Comparison of ENCODE assay signal across 26 cellular contexts in the genomic region with DNA sequence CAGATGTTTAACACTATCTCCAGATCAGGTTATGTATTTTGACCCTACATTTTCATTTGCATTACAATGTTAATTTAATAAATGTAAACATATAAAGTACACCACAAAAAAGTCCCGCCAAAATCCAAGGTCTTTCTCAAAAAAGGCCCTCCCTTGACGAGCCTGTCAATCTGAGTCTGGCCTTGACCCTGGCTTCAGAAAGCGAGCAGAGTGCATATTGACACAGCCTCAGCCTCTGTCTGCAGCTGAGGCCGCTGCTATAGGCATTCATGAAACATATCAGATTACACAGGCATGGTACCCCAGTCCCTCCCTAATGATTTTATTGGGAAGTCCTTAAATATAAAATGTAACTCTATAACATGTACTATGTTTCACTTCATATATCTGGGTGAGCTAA. TPM values are rescaled to one million over a fixed set of nuclear protein-coding genes. Genes with fewer than 3 reads are reported as not detected.
DNase-seq lines count a peak whose midpoint lies in the region; ATAC-seq and TF ChIP-seq lines count a peak whose summit lies in the region.
"Had no signal": no experiment of that assay in that cellular context is flagged by ENCODE, and none has a peak within 500 bp of the region (broad histone marks: within the 10 kb centered on the region; RNA-seq: fewer than 3 reads in every experiment).

No MANE protein-coding gene starts in this region.

- peak overlapping the region; percentile 25; the same call in 1 of the 2 replicates for H3K27ac ChIP-seq in 22Rv1
- peak overlapping the region; percentile 18 for H3K27ac ChIP-seq in KOPT-K1 (ENCODE audit: low read depth, low read length, poor library complexity, severe bottlenecking)
- H3K27ac ChIP-seq: brain microvascular endothelial cell, colonic mucosa, testis had no signal

- H3K4me1 Mint-ChIP-seq in immature natural killer cell, result peaks cover 60 to 83% of the 10 kb centered on the region in 2 donors

- no peak for TF ChIP-seq CTCF in 22Rv1 (IDR thresholded peaks at IDR 0.05)

- H3K9me3 Mint-ChIP-seq in immature natural killer cell, result no peaks in the 10 kb centered on the region
- H3K9me3 Mint-ChIP-seq: activated CD4-positive, alpha-beta T cell treated with anti-CD3 and anti-CD28 coated beads, Interleukin-2, amount 10 ng/mL, durations not matched to agents 7 days and 5 days; CD8-positive, alpha-beta T cell; endodermal cell; mesothelial cell of epicardium; stimulated activated naive B cell treated with anti-CD40 and anti-IgM and Interleukin-4, amounts not matched to agents 10 μg/mL and 1 μg/mL and 100 μg/mL, for 72 hours had no signal

- peaks cover 9% of the 10 kb centered on the region; the same call in 1 of the 2 replicates for H3K36me3 ChIP-seq in KOPT-K1 (ENCODE audit: insufficient read depth, low read length)
- H3K36me3 ChIP-seq: brain microvascular endothelial cell, colonic mucosa had no signal

- ATAC-seq in GM18909 (IDR thresholded peaks at IDR 0.05; ENCODE audit: poor library complexity, unreplicated experiment), result no peak
- ATAC-seq in GM21576 (IDR thresholded peaks at IDR 0.05; ENCODE audit: unreplicated experiment), result no peak
- no peak for ATAC-seq in GM18517 (IDR thresholded peaks at IDR 0.05; ENCODE audit: unreplicated experiment)
- ATAC-seq: CD8-positive, alpha-beta T cell; left colon; stimulated activated naive B cell treated with anti-CD40 and anti-IgM and Interleukin-4, amounts not matched to agents 10 μg/mL and 1 μg/mL and 100 μg/mL, for 72 hours had no signal

- peaks cover 0 to 5% (median 3%) of the 10 kb centered on the region in 3 donors for H3K27me3 Mint-ChIP-seq in immature natural killer cell (ENCODE audit: low read depth in 3 of 3)
- H3K27me3 Mint-ChIP-seq: activated CD4-positive, alpha-beta T cell treated with anti-CD3 and anti-CD28 coated beads, Interleukin-2, amount 10 ng/mL, durations not matched to agents 7 days and 5 days; stimulated activated naive B cell treated with anti-CD40 and anti-IgM and Interleukin-4, amounts not matched to agents 10 μg/mL and 1 μg/mL and 100 μg/mL, for 72 hours had no signal

- DNase-seq in COLO668 (lab: John Stamatoyannopoulos, UW; ENCODE audit: unreplicated experiment) (peak; percentile 43), immature natural killer cell (no peak), cerebellum (ENCODE audit: low spot score) (no peak)
- DNase-seq: activated CD4-positive, alpha-beta T cell treated with anti-CD3 and anti-CD28 coated beads, Interleukin-2, amount 10 ng/mL, durations not matched to agents 7 days and 5 days; activated CD8-positive, alpha-beta memory T cell treated with anti-CD3 and anti-CD28 coated beads, Interleukin-2, amount 50 U/mL, for 4 hours; activated effector memory CD4-positive, alpha-beta T cell treated with Interleukin-2 at 50 U/mL for 16 hours; brain microvascular endothelial cell; CD8-positive, alpha-beta T cell; colonic mucosa; endodermal cell; GOT3; Kasumi-1; left colon; NCI-H1048; NCI-H524 treated with DMSO at 0.1 percent for 48 hours; SHP77; stimulated activated CD4-positive, alpha-beta T cell treated with anti-CD3 and anti-CD28 coated beads, Interleukin-1b, Interleukin-23, amount 100 ng/mL, for 48 hours; stimulated activated naive B cell treated with anti-CD40 and anti-IgM and Interleukin-4, amounts not matched to agents 10 μg/mL and 1 μg/mL and 100 μg/mL, for 72 hours; testis had no signal

- no peaks in the 10 kb centered on the region for H3K9me3 ChIP-seq in KOPT-K1 (ENCODE audit: insufficient read depth, low read length, poor library complexity, severe bottlenecking)
- H3K9me3 ChIP-seq: colonic mucosa, testis had no signal

- H3K4me3 Mint-ChIP-seq in immature natural killer cell, result no peak overlapping the region
- H3K4me3 Mint-ChIP-seq: activated CD4-positive, alpha-beta T cell treated with anti-CD3 and anti-CD28 coated beads, Interleukin-2, amount 10 ng/mL, durations not matched to agents 7 days and 5 days; CD8-positive, alpha-beta T cell; endodermal cell; mesothelial cell of epicardium; stimulated activated naive B cell treated with anti-CD40 and anti-IgM and Interleukin-4, amounts not matched to agents 10 μg/mL and 1 μg/mL and 100 μg/mL, for 72 hours had no signal

- peak overlapping the region in 4 of 6 donors; percentile 41 to 48 (median 46) for H3K27ac Mint-ChIP-seq in immature natural killer cell
- H3K27ac Mint-ChIP-seq: endodermal cell, progenitor cell of endocrine pancreas had no signal

- H3K36me3 Mint-ChIP-seq in immature natural killer cell, result no peaks in the 10 kb centered on the region
- H3K36me3 Mint-ChIP-seq: CD8-positive, alpha-beta T cell; mesothelial cell of epicardium; stimulated activated naive B cell treated with anti-CD40 and anti-IgM and Interleukin-4, amounts not matched to agents 10 μg/mL and 1 μg/mL and 100 μg/mL, for 72 hours had no signal

RNA-seq across cellular contexts. Expression of a gene that starts 6.2 kb away (rescaled TPM):
- 10 to 100 TPM; 47.5 to 75.3 (median 73.9) TPM for polyA plus RNA-seq in immature natural killer cell
- 6.5 TPM for total RNA-seq in cerebellum
